In the genomic region with DNA sequence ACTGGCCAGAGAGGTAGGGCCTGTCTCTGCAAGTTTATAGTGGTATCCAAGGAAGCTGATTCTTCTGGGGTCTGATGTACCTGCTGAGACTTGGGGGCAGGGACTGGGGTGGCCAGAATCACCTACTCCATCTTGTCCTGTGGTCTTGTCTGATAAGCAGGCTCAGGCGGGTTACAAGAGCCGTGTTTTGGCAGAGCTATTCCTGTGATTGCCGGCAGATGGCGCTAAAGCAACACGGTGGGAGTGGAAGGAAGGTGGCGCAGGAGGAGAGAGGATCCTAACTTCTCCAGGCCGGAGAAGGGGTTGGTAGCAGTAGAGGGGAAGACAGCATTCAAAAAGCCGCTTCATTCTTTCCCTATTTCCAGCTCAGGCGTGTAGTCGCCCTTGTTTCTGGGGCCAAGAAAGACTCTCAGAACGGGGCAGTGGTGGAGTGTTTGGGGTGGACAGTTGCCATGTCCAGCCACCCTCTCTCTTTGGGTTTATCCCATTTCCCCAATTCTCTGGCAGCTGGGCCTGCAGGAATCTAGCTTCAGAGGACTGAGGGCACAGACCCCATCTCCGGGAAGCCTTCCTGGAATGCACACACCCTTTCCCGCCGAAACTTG, we compare ENCODE assay signal across 8 cellular contexts. TPM values are rescaled to one million over a fixed set of nuclear protein-coding genes. Genes with fewer than 3 reads are reported as not detected.
A peak's percentile ranks its signal among the peaks of the same experiment; 100 is the strongest.
DNase-seq lines count a peak whose midpoint lies in the region; ATAC-seq and TF ChIP-seq lines count a peak whose summit lies in the region.

No MANE protein-coding gene starts in this region.

- in situ Hi-C loops in GM13977 (cut with MboI; ENCODE audit: low pct_unique_long_range_greater_than_20kb, low sequenced_read_pairs, unreplicated experiment): loop anchor here (5.0 kb wide), 1 partner anchor 116 kb away; no protein-coding TSS in a partner anchor

- peak; percentile 98 for TF ChIP-seq CTCF in GM13977 (IDR thresholded peaks at IDR 0.05; ENCODE audit: extremely low read depth, insufficient read depth, missing control alignments)
- TF ChIP-seq CTCF in heart left ventricle (IDR thresholded peaks at IDR 0.05): peak in 11 of 12 donors; percentile 94 to 99 (median 97)

- peaks cover 10% of the 10 kb centered on the region for H3K4me1 Mint-ChIP-seq in activated naive CD8-positive, alpha-beta T cell treated with anti-CD3 and anti-CD28 coated beads, Interleukin-2, amount 50 U/mL, for 24 hours

- intact Hi-C loops in heart left ventricle (cut with DNase I): loop anchor here (1.0 to 10.0 kb wide), 8 partner anchors 69 to 309 kb away; no protein-coding TSS in a partner anchor

- no peak overlapping the region for H3K4me3 Mint-ChIP-seq in activated naive CD8-positive, alpha-beta T cell treated with anti-CD3 and anti-CD28 coated beads, Interleukin-2, amount 50 U/mL, for 24 hours

- H3K36me3 ChIP-seq in heart left ventricle: no peaks in the 10 kb centered on the region

- H3K27ac Mint-ChIP-seq in activated naive CD8-positive, alpha-beta T cell treated with anti-CD3 and anti-CD28 coated beads, Interleukin-2, amount 50 U/mL, for 24 hours: no peak overlapping the region

- no peak overlapping the region for H3K4me3 ChIP-seq in heart left ventricle

- peaks cover 0 to 3% (median 0%) of the 10 kb centered on the region in 9 donors for H3K27me3 ChIP-seq in heart left ventricle

- H3K27ac ChIP-seq in heart left ventricle: no peak overlapping the region

- peak; percentile 70 for DNase-seq in A172 (ENCODE audit: low spot score)
- peak; percentile 85 for DNase-seq in GM13977 (ENCODE audit: low spot score)
- DNase-seq in NCI-H1092 treated with DMSO at 0.1 percent for 48 hours (lab: John Stamatoyannopoulos, UW): peak; percentile 77
- peak; percentile 76 for DNase-seq in SW480 (ENCODE audit: low spot score)
- peak; percentile 82 for DNase-seq in activated naive CD8-positive, alpha-beta T cell treated with anti-CD3 and anti-CD28 coated beads, Interleukin-2, amount 50 U/mL, for 24 hours
- DNase-seq in heart left ventricle: peak; percentile 66 to 85 (median 78)
- peak; percentile 60 for DNase-seq in renal cortical epithelial cell (ENCODE audit: low read depth)

- H3K27me3 Mint-ChIP-seq in activated naive CD8-positive, alpha-beta T cell treated with anti-CD3 and anti-CD28 coated beads, Interleukin-2, amount 50 U/mL, for 24 hours: peaks cover 9% of the 10 kb centered on the region

- H3K36me3 Mint-ChIP-seq in activated naive CD8-positive, alpha-beta T cell treated with anti-CD3 and anti-CD28 coated beads, Interleukin-2, amount 50 U/mL, for 24 hours (ENCODE audit: low read depth): no peaks in the 10 kb centered on the region

- H3K4me1 ChIP-seq in heart left ventricle: peaks cover 0 to 30% (median 12%) of the 10 kb centered on the region in 12 donors

- peak; percentile 59 for ATAC-seq in activated naive CD8-positive, alpha-beta T cell treated with anti-CD3 and anti-CD28 coated beads, Interleukin-2, amount 50 U/mL, for 24 hours
- peak in 3 of 4 donors; percentile 78 to 82 (median 79) for ATAC-seq in heart left ventricle
- ATAC-seq in HG02970 (IDR thresholded peaks at IDR 0.05; ENCODE audit: low FRiP score, unreplicated experiment): no peak

- H3K9me3 Mint-ChIP-seq in activated naive CD8-positive, alpha-beta T cell treated with anti-CD3 and anti-CD28 coated beads, Interleukin-2, amount 50 U/mL, for 24 hours: no peaks in the 10 kb centered on the region

- no peak for TF ChIP-seq POLR2A in heart left ventricle (IDR thresholded peaks at IDR 0.05)

- H3K9me3 ChIP-seq in heart left ventricle: no peaks in the 10 kb centered on the region

- 18 to 22% (median 20%) methylated on average over 14 of the region's 14 CpGs for WGBS in heart left ventricle, 4 donors

RNA-seq across cellular contexts. Expression of a gene that starts 15.1 kb away (rescaled TPM):
- total RNA-seq in A172 (2014; rRNA removed; shearing (Covaris generic)): 0.02 TPM in 1 of 2 replicates, not detected in the other
- total RNA-seq in heart left ventricle (under 1 TPM in 2 of 9 donors, not detected in 7; 0.08 to 0.31 TPM), renal cortical epithelial cell (not detected in 2 replicates)
- not detected for polyA plus RNA-seq in heart left ventricle

RNA-seq across cellular contexts. Expression of a gene that starts 25.3 kb away (rescaled TPM):
- total RNA-seq in A172 (2014; rRNA removed; shearing (Covaris generic)): 198 and 207 TPM in 2 replicates
- total RNA-seq in heart left ventricle (10 to 100 TPM; 26.6 to 76.0 (median 59.1) TPM), renal cortical epithelial cell (95.0 and 163 TPM in 2 replicates)
- 100 to 1,000 TPM in 1 of 2 donors, 10 to 100 TPM in 1; 27.1 to 103 TPM for polyA plus RNA-seq in heart left ventricle
